13 cellular contexts compared by ENCODE assay signal in the genomic region with DNA sequence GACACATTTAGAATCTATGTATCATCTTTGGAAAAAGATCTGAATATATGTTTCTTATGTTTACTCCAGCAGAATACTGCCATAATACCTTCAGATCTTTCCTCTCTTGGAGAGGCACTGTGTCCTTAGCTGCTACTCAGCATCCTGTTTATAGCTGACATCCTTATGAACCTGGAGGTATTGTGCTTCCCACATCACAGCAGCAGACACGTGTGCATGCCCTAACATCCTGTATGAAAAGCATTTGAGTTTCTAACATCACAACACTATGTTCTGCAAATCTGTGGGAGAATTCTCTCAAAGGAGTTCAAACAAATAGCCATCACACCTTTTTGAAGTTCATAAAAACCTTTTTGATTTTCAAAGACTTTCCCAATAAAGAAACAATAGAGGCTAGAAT.
A peak's percentile ranks its signal among the peaks of the same experiment; 100 is the strongest.
DNase-seq lines count a peak whose midpoint lies in the region; ATAC-seq, FAIRE-seq and TF ChIP-seq lines count a peak whose summit lies in the region.
"Had no signal": no experiment of that assay in that cellular context is flagged by ENCODE, and none has a peak within 500 bp of the region (broad histone marks: within the 10 kb centered on the region; RNA-seq: fewer than 3 reads in every experiment).

No MANE protein-coding gene starts in this region.

- H3K4me2 ChIP-seq in BLaER1 treated with 17β-estradiol and CSF1 and Interleukin-3, amounts not matched to agents 10 nM and 100 nM: peak overlapping the region; percentile 61 to 82 (median 79); a peak in 20 of 22 replicates

- FAIRE-seq in HTR-8/SVneo (lab: Jason Lieb, UNC): no peak
- FAIRE-seq: GM12878 had no signal

- H3K9ac ChIP-seq in BLaER1 treated with 17β-estradiol and CSF1 and Interleukin-3, amounts not matched to agents 10 nM and 100 nM: peak overlapping the region in 1 of 11 experiments; percentile 57; a peak in 3 of 22 replicates

- H3K36me3 Mint-ChIP-seq in activated naive CD4-positive, alpha-beta T cell treated with anti-CD3 and anti-CD28 coated beads, Interleukin-2, amount 50 U/mL, for 72 hours: no peaks in the 10 kb centered on the region

- H3K9me3 Mint-ChIP-seq in activated naive CD4-positive, alpha-beta T cell treated with anti-CD3 and anti-CD28 coated beads, Interleukin-2, amount 50 U/mL, for 72 hours: peaks cover 3 to 4% of the 10 kb centered on the region in 2 donors

- peaks cover 36 to 62% (median 41%) of the 10 kb centered on the region in 10 experiments for H3K4me1 ChIP-seq in BLaER1 treated with 17β-estradiol and CSF1 and Interleukin-3, amounts not matched to agents 10 nM and 100 nM
- H3K4me1 ChIP-seq in lower lobe of right lung: peaks cover 7% of the 10 kb centered on the region

- intact Hi-C loops in lower lobe of right lung (cut with DNase I): no loop called here

- H3K27ac ChIP-seq in BLaER1 treated with 17β-estradiol and CSF1 and Interleukin-3, amounts not matched to agents 10 nM and 100 nM: peak overlapping the region in 8 of 11 experiments; percentile 63 to 77 (median 69); a peak in 14 of 22 replicates
- peak overlapping the region; percentile 13 for H3K27ac ChIP-seq in lower lobe of right lung
- H3K27ac ChIP-seq: foreskin keratinocyte had no signal

- ATAC-seq in activated naive CD4-positive, alpha-beta T cell treated with anti-CD3 and anti-CD28 coated beads, Interleukin-2, amount 50 U/mL, for 72 hours: peak; percentile 47 to 55
- ATAC-seq in lower lobe of right lung: peak in 1 of 2 donors; percentile 55
- ATAC-seq: foreskin keratinocyte, GM12878 had no signal

- H3K27ac Mint-ChIP-seq in activated naive CD4-positive, alpha-beta T cell treated with anti-CD3 and anti-CD28 coated beads, Interleukin-2, amount 50 U/mL, for 72 hours: no peak overlapping the region

- H3K4me3 ChIP-seq in BLaER1 treated with 17β-estradiol and CSF1 and Interleukin-3, amounts not matched to agents 10 nM and 100 nM: no peak overlapping the region
- H3K4me3 ChIP-seq in lower lobe of right lung: no peak overlapping the region
- H3K4me3 ChIP-seq: GM12878 had no signal

- TF ChIP-seq CTCF in lower lobe of right lung (IDR thresholded peaks at IDR 0.05): no peak

- no peaks in the 10 kb centered on the region for H3K27me3 ChIP-seq in BLaER1 treated with 17β-estradiol and CSF1 and Interleukin-3, amounts not matched to agents 10 nM and 100 nM
- no peaks in the 10 kb centered on the region for H3K27me3 ChIP-seq in lower lobe of right lung (ENCODE audit: low read depth)
- H3K27me3 ChIP-seq: foreskin keratinocyte had no signal

- no peaks in the 10 kb centered on the region for H4K20me1 ChIP-seq in BLaER1 treated with 17β-estradiol and CSF1 and Interleukin-3, amounts not matched to agents 10 nM and 100 nM

- H3K36me3 ChIP-seq in BLaER1 treated with 17β-estradiol and CSF1 and Interleukin-3, amounts not matched to agents 10 nM and 100 nM: no peaks in the 10 kb centered on the region
- H3K36me3 ChIP-seq in lower lobe of right lung: no peaks in the 10 kb centered on the region

- peak; percentile 60 for DNase-seq in ELR (ENCODE audit: low read depth)
- DNase-seq in activated naive CD4-positive, alpha-beta T cell treated with anti-CD3 and anti-CD28 coated beads, Interleukin-2, amount 50 U/mL, for 72 hours (ENCODE audit: low spot score in 2 of 2): no peak
- DNase-seq in lower lobe of right lung: no peak
- no peak for DNase-seq in NCI-H187 treated with DMSO at 0.1 percent for 48 hours (lab: John Stamatoyannopoulos, UW)
- DNase-seq in NCI-H82 treated with DMSO at 0.1 percent for 48 hours (lab: John Stamatoyannopoulos, UW; ENCODE audit: unreplicated experiment): no peak
- no peak for DNase-seq in HTR-8/SVneo (ENCODE audit: insufficient read length, low spot score)
- DNase-seq: DMS53, foreskin keratinocyte, NCI-H1092, posterior cingulate gyrus, trophoblast cell had no signal

- H3K9me3 ChIP-seq in BLaER1 treated with 17β-estradiol and CSF1 and Interleukin-3, amounts not matched to agents 10 nM and 100 nM (replicated peaks in 1 of 11): peaks cover 0 to 17% (median 10%) of the 10 kb centered on the region in 11 experiments; a peak in 16 of 22 replicates
- no peaks in the 10 kb centered on the region for H3K9me3 ChIP-seq in lower lobe of right lung
